25 cellular contexts compared by ENCODE assay signal in the genomic region with DNA sequence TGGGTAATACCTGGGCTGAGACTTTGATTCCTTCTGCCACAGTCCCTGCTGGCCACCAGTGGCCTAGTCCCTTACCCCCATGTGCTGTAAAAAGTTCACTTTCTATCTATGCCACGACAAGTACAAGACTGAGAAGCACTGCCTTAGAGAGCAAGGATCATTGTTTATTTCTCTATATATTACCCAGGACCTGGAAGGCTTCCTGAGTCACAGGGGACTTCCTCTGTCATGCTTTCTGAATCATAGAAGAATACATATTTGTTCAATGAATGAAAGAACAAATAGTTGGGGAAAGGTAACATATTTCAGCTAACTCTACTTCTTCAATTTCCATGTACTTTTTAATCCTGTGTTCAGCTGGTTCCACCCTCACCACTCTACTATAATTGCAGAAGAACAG. TPM values are rescaled to one million over a fixed set of nuclear protein-coding genes. Genes with fewer than 3 reads are reported as not detected.
DNase-seq lines count a peak whose midpoint lies in the region; ATAC-seq, FAIRE-seq and TF ChIP-seq lines count a peak whose summit lies in the region.
"Had no signal": no experiment of that assay in that cellular context is flagged by ENCODE, and none has a peak within 500 bp of the region (broad histone marks: within the 10 kb centered on the region; RNA-seq: fewer than 3 reads in every experiment).

No MANE protein-coding gene starts in this region.

- peak overlapping the region; percentile 43; the same call in 1 of the 2 replicates for H2AFZ ChIP-seq in PC-9

- H3K36me3 ChIP-seq in PC-9 (ENCODE audit: low read depth) (no peaks in the 10 kb centered on the region), heart left ventricle (no peaks in the 10 kb centered on the region)
- H3K36me3 ChIP-seq: BE2C had no signal

- no peak for TF ChIP-seq POLR2A in H54 (IDR thresholded peaks at IDR 0.05; ENCODE audit: low read depth, low read length)
- no peak for TF ChIP-seq POLR2A in heart left ventricle (IDR thresholded peaks at IDR 0.05)

- BruUV-seq in PC-9 (replicated peaks; lab: Mats Ljungman, UMichigan) = no TSS peak

- TF ChIP-seq CTCF in PC-9 (conservative IDR thresholded peaks at IDR 0.05) (no peak), heart left ventricle (IDR thresholded peaks at IDR 0.05) (no peak)

- no peaks in the 10 kb centered on the region for H3K9me2 ChIP-seq in PC-9 (ENCODE audit: insufficient read depth)

- H3K79me2 ChIP-seq in PC-9 (ENCODE audit: low read depth) = no peaks in the 10 kb centered on the region

- peaks cover 18% of the 10 kb centered on the region for H3K4me1 ChIP-seq in PC-9 (replicated peaks; ENCODE audit: insufficient read depth)
- H3K4me1 ChIP-seq in heart left ventricle = no peaks in the 10 kb centered on the region
- H3K4me1 ChIP-seq: BE2C had no signal

- DNase-seq in AG08396 (ENCODE audit: low spot score) (peak; percentile 10), ELR (ENCODE audit: low read depth) (peak; percentile 78), PC-9 (no peak), epithelial cell of prostate (ENCODE audit: low read depth, low spot score) (peak; percentile 14), H54 (ENCODE audit: insufficient read length, low spot score) (no peak), NCI-H510A treated with DMSO at 0.1 percent for 48 hours (lab: John Stamatoyannopoulos, UW) (no peak), GM19238 (ENCODE audit: insufficient read length, low spot score) (no peak), heart left ventricle (no peak)
- DNase-seq: BE2C; DND-41; GDM1; KG1; NCI-H1092 treated with DMSO at 0.1 percent for 48 hours; NCI-H146; NCI-H2029; NCI-H2227 treated with DMSO at 0.1 percent for 48 hours; NCI-H510A; NCI-H774; NK-92 treated with Interleukin-12 subunit alpha and Interleukin-12 subunit beta, amount 100 ng/mL, for 24 hours; Right ventricle myocardium superior had no signal

- H3K27me3 ChIP-seq in PC-9 (ENCODE audit: insufficient read depth, low read depth) (no peaks in the 10 kb centered on the region), heart left ventricle (peaks cover 0 to 15% (median 0%) of the 10 kb centered on the region in 9 donors)
- H3K27me3 ChIP-seq: BE2C had no signal

- H3F3A ChIP-seq in PC-9 (ENCODE audit: insufficient read depth, low read depth) = no peaks in the 10 kb centered on the region

- no peak for ATAC-seq in heart left ventricle

- POLR2A ChIA-PET in PC-9 (lab: Charles Lee; ENCODE audit: unreplicated experiment) = no interaction called here

- intact Hi-C loops in PC-9 (cut with micrococcal nuclease; ENCODE audit: unreplicated experiment) (no loop called here), heart left ventricle (cut with DNase I) (no loop called here)

- H3K4me3 ChIP-seq in PC-9 (no peak overlapping the region; the same call in 1 of the 2 replicates), heart left ventricle (no peak overlapping the region)

- 48 to 71% (median 51%) methylated on average over 1 of the region's 1 CpG for WGBS in heart left ventricle, 4 donors

- H3K9me3 ChIP-seq in PC-9 (ENCODE audit: insufficient read depth, low read depth) (no peaks in the 10 kb centered on the region), heart left ventricle (peaks cover 0 to 11% (median 0%) of the 10 kb centered on the region in 12 donors)
- H3K9me3 ChIP-seq: BE2C had no signal

- no peaks in the 10 kb centered on the region for H4K20me1 ChIP-seq in PC-9 (ENCODE audit: insufficient read depth)

- no peak for FAIRE-seq in H54 (lab: Jason Lieb, UNC)
- FAIRE-seq: A204.1, GM18507, RCC 7860 had no signal

- CTCF ChIA-PET in PC-9 (lab: Charles Lee) = no interaction called here

- peak overlapping the region; percentile 43 for H3K4me2 ChIP-seq in PC-9

- peak overlapping the region; percentile 73 for H3K27ac ChIP-seq in PC-9
- peak overlapping the region; percentile 53 for H3K27ac ChIP-seq in epithelial cell of prostate
- no peak overlapping the region for H3K27ac ChIP-seq in heart left ventricle

RNA-seq across cellular contexts. Expression of a gene that starts 5.5 kb away (rescaled TPM):
- total RNA-seq in PC-9 (2021) = not detected in 2 replicates
- 1 to 10 TPM in 1 of 9 donors, under 1 TPM in 6, not detected in 2; 0.09 to 1.4 (median 0.37) TPM for total RNA-seq in heart left ventricle
- under 1 TPM; 0.04 TPM for polyA plus RNA-seq in heart left ventricle
- total RNA-seq: H4, HT-29 had no signal

Comparison
In these comparisons a context has a peak if more than half of its experiments do, and no peak if none do; other contexts are left out.
1. DNase-seq: peak in AG08396 (single experiment), ELR (single experiment) and epithelial cell of prostate (single experiment); none in PC-9 (0 of 2), H54 (single experiment), NCI-H510A treated with DMSO at 0.1 percent for 48 hours (single experiment), GM19238 (single experiment) and heart left ventricle (0 of 5).
2. H3K27ac ChIP-seq: peak in PC-9 (single experiment) and epithelial cell of prostate (single experiment); none in heart left ventricle (0 of 12).